Comparison of ENCODE assay signal across 20 cellular contexts in the genomic region with DNA sequence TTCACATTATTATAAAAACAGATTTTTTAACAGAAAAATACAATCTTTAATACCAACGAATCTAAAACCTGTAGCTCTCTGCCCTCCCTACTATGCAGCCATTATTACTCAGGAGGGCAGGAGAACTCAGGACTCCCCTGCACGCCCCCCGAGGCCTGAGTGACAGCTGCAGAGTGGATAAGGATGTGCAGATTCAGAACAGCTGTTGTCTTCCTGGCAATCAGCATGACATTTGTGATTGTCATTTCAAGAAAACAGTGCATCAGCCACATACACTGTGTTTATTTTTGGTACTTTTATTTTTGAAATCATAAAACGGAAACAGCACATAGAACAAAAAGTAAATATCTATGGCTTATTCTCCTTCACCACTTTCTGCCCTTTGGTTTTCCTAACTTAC.
"Had no signal": no experiment of that assay in that cellular context is flagged by ENCODE, and none has a peak within 500 bp of the region (broad histone marks: within the 10 kb centered on the region; RNA-seq: fewer than 3 reads in every experiment).

No MANE protein-coding gene starts in this region.

- H3K27ac ChIP-seq: heart right ventricle, right atrium auricular region, sigmoid colon, stomach, thoracic aorta, transverse colon had no signal

- H3K36me3 Mint-ChIP-seq: naive B cell had no signal

- H3K4me3 ChIP-seq: heart right ventricle, right atrium auricular region, sigmoid colon, stomach, thoracic aorta, transverse colon had no signal

- DNase-seq: effector memory CD4-positive, alpha-beta T cell; heart right ventricle; hypothalamus; kidney glomerular epithelial cell; mesendoderm; naive B cell; sigmoid colon; small intestine; stimulated activated CD4-positive, alpha-beta T cell treated with anti-CD3 and anti-CD28 coated beads, Interleukin-12 subunit alpha, Interleukin-12 subunit beta, amount 100 ng/mL, for 4 hours; stimulated activated naive CD4-positive, alpha-beta T cell; stomach; substantia nigra; transverse colon had no signal

- ATAC-seq: esophagus mucosa, heart right ventricle had no signal

- H3K27ac Mint-ChIP-seq: nephron had no signal

- H3K27me3 ChIP-seq: right atrium auricular region, sigmoid colon, stomach, transverse colon had no signal

- H3K36me3 ChIP-seq: heart right ventricle, right atrium auricular region, sigmoid colon, stomach, thoracic aorta, transverse colon had no signal

- FAIRE-seq: endometrium, frontal cortex, islet of Langerhans, small intestine had no signal

- H3K9me3 ChIP-seq: right atrium auricular region, thoracic aorta had no signal

- H3K4me1 Mint-ChIP-seq: naive B cell had no signal

- H3K4me3 Mint-ChIP-seq: naive B cell had no signal

- H3K27me3 Mint-ChIP-seq: naive B cell had no signal

- H3K4me1 ChIP-seq: heart right ventricle, right atrium auricular region, sigmoid colon, stomach, transverse colon had no signal
